Comparison of ENCODE assay signal across 1 cellular context in genomic region chr3:100525753-100526612, GRCh38.
TF ChIP-seq lines count a peak whose summit lies in the region.

No MANE protein-coding gene starts in this region.

TF ChIP-seq in SK-N-SH, 30 proteins besides CTCF, POLR2A, EP300 and RAD21 (continued from another document):
- no peak for TF ChIP-seq ZBTB33 (IDR thresholded peaks at IDR 0.05; ENCODE audit: borderline replicate concordance, low read depth)
- TF ChIP-seq MEF2A (IDR thresholded peaks at IDR 0.05; ENCODE audit: borderline replicate concordance, low read depth), result peak; percentile 19; the same call in 1 of the 2 replicates
- no peak for TF ChIP-seq GABPA (IDR thresholded peaks at IDR 0.05; ENCODE audit: low read depth)
- no peak for TF ChIP-seq USF2 (IDR thresholded peaks at IDR 0.05; ENCODE audit: borderline replicate concordance, low read depth, low read length)
- TF ChIP-seq MAX (IDR thresholded peaks at IDR 0.05; ENCODE audit: low read depth), result no peak; the same call in 1 of the 2 replicates
- peak; percentile 57; the same call in 1 of the 2 replicates for TF ChIP-seq FOSL2 (IDR thresholded peaks at IDR 0.05; ENCODE audit: borderline replicate concordance, low read depth)
- TF ChIP-seq REST (IDR thresholded peaks at IDR 0.05; ENCODE audit: low read depth, low read length), result no peak
